1 cellular context compared by ENCODE assay signal in genomic region chr2:11573418-11574175, GRCh38.
TF ChIP-seq lines count a peak whose summit lies in the region.

No MANE protein-coding gene starts in this region.

TF ChIP-seq in H1, 55 proteins besides CTCF, POLR2A, EP300 and RAD21:
- TF ChIP-seq POU5F1 (IDR thresholded peaks at IDR 0.05; ENCODE audit: low read depth, low read length) (0 out of 2 replicates have a peak, but pooled peaks have one; percentile 12), POLR2AphosphoS5 (IDR thresholded peaks at IDR 0.05; ENCODE audit: low read depth, low read length) (no peak)
